Comparison of ENCODE assay signal across 14 cellular contexts in genomic region chr10:24528960-24529359, GRCh38.
DNase-seq lines count a peak whose midpoint lies in the region; ATAC-seq and TF ChIP-seq lines count a peak whose summit lies in the region.
"Had no signal": no experiment of that assay in that cellular context is flagged by ENCODE, and none has a peak within 500 bp of the region (broad histone marks: within the 10 kb centered on the region; RNA-seq: fewer than 3 reads in every experiment).

No MANE protein-coding gene starts in this region.

- intact Hi-C loops in left ventricle myocardium superior (cut with micrococcal nuclease), result no loop called here
- intact Hi-C loops in psoas muscle (cut with DNase I), result loop anchor here in 1 of 2 donors (10.0 kb wide), 1 partner anchor 314 kb away; no protein-coding TSS in a partner anchor
- intact Hi-C loops in sciatic nerve (cut with DNase I), result no loop called here

- peaks cover 4% of the 10 kb centered on the region for H3K9me3 Mint-ChIP-seq in natural killer cell treated with Interleukin-12 subunit alpha and Interleukin-12 subunit beta and Interleukin-15 and Interleukin-18, amount 100 ng/mL, for 72 hours
- H3K9me3 Mint-ChIP-seq: H9 had no signal

- 29 to 52% (median 32%) methylated on average over 6 of the region's 6 CpGs for WGBS in psoas muscle, 3 donors

- no peaks in the 10 kb centered on the region for H3K36me3 Mint-ChIP-seq in natural killer cell treated with Interleukin-12 subunit alpha and Interleukin-12 subunit beta and Interleukin-15 and Interleukin-18, amount 100 ng/mL, for 72 hours
- H3K36me3 Mint-ChIP-seq: CD4-positive, alpha-beta memory T cell had no signal

- H3K27ac ChIP-seq in psoas muscle, result peak overlapping the region; percentile 82
- H3K27ac ChIP-seq: C4-2B had no signal

- peaks cover 3 to 93% of the 10 kb centered on the region in 2 donors for H3K36me3 ChIP-seq in psoas muscle (ENCODE audit: insufficient read depth in 1 of 2, low read depth in 1 of 2)
- H3K36me3 ChIP-seq: BE2C had no signal

- H3K4me1 ChIP-seq in psoas muscle, result no peaks in the 10 kb centered on the region
- H3K4me1 ChIP-seq: BE2C had no signal

- no peak for TF ChIP-seq CTCF in fibroblast of the aortic adventitia (IDR thresholded peaks at IDR 0.05; ENCODE audit: insufficient read depth, low read length)
- TF ChIP-seq CTCF in psoas muscle (IDR thresholded peaks at IDR 0.05), result no peak

- no peak overlapping the region for H3K27ac Mint-ChIP-seq in natural killer cell treated with Interleukin-12 subunit alpha and Interleukin-12 subunit beta and Interleukin-15 and Interleukin-18, amount 100 ng/mL, for 72 hours
- H3K27ac Mint-ChIP-seq: CD4-positive, alpha-beta memory T cell; H9 had no signal

- H3K4me3 ChIP-seq in fibroblast of the aortic adventitia (ENCODE audit: low read depth, low read length) (no peak overlapping the region), psoas muscle (no peak overlapping the region)

- peaks cover 17% of the 10 kb centered on the region in 2 donors for H3K27me3 Mint-ChIP-seq in natural killer cell treated with Interleukin-12 subunit alpha and Interleukin-12 subunit beta and Interleukin-15 and Interleukin-18, amount 100 ng/mL, for 72 hours

- H3K27me3 ChIP-seq in psoas muscle (ENCODE audit: insufficient read depth in 3 of 3, low read length in 2 of 3), result no peaks in the 10 kb centered on the region
- H3K27me3 ChIP-seq: BE2C had no signal

- H3K4me1 Mint-ChIP-seq in natural killer cell treated with Interleukin-12 subunit alpha and Interleukin-12 subunit beta and Interleukin-15 and Interleukin-18, amount 100 ng/mL, for 72 hours (ENCODE audit: low read depth in 2 of 2), result no peaks in the 10 kb centered on the region
- H3K4me1 Mint-ChIP-seq: CD4-positive, alpha-beta memory T cell; H9 had no signal

- DNase-seq in EH (ENCODE audit: low read depth), result peak; percentile 26
- peak; percentile 46 for DNase-seq in fibroblast of the aortic adventitia (ENCODE audit: low read depth)
- no peak for DNase-seq in left ventricle myocardium superior
- no peak for DNase-seq in psoas muscle
- DNase-seq in sciatic nerve (ENCODE audit: low spot score), result no peak
- DNase-seq in natural killer cell treated with Interleukin-12 subunit alpha and Interleukin-12 subunit beta and Interleukin-15 and Interleukin-18, amount 100 ng/mL, for 72 hours (ENCODE audit: low spot score), result no peak
- no peak for DNase-seq in superior temporal gyrus (ENCODE audit: extremely low spot score)
- DNase-seq: BE2C; CD4-positive, alpha-beta memory T cell; DMS79; EL; GOT3; H9 had no signal

- no peak overlapping the region for H3K4me3 Mint-ChIP-seq in natural killer cell treated with Interleukin-12 subunit alpha and Interleukin-12 subunit beta and Interleukin-15 and Interleukin-18, amount 100 ng/mL, for 72 hours
- H3K4me3 Mint-ChIP-seq: CD4-positive, alpha-beta memory T cell; H9 had no signal

- no peaks in the 10 kb centered on the region for H3K9me3 ChIP-seq in psoas muscle
- H3K9me3 ChIP-seq: BE2C had no signal

- peak; percentile 71 for ATAC-seq in left ventricle myocardium superior
- ATAC-seq in psoas muscle, result peak; percentile 86 to 89 (median 88)
- ATAC-seq in sciatic nerve, result no peak
- no peak for ATAC-seq in natural killer cell treated with Interleukin-12 subunit alpha and Interleukin-12 subunit beta and Interleukin-15 and Interleukin-18, amount 100 ng/mL, for 72 hours

Comparison
In these comparisons a context has a peak if more than half of its experiments do, and no peak if none do; other contexts are left out.
1. DNase-seq: peak in EH (single experiment) and fibroblast of the aortic adventitia (single experiment); none in left ventricle myocardium superior (single experiment), psoas muscle (0 of 2), sciatic nerve (single experiment), natural killer cell treated with Interleukin-12 subunit alpha and Interleukin-12 subunit beta and Interleukin-15 and Interleukin-18, amount 100 ng/mL, for 72 hours (single experiment) and superior temporal gyrus (single experiment).
2. ATAC-seq: peak in left ventricle myocardium superior (single experiment) and psoas muscle (4 of 4); none in sciatic nerve (single experiment) and natural killer cell treated with Interleukin-12 subunit alpha and Interleukin-12 subunit beta and Interleukin-15 and Interleukin-18, amount 100 ng/mL, for 72 hours (0 of 2).